In the genomic region with DNA sequence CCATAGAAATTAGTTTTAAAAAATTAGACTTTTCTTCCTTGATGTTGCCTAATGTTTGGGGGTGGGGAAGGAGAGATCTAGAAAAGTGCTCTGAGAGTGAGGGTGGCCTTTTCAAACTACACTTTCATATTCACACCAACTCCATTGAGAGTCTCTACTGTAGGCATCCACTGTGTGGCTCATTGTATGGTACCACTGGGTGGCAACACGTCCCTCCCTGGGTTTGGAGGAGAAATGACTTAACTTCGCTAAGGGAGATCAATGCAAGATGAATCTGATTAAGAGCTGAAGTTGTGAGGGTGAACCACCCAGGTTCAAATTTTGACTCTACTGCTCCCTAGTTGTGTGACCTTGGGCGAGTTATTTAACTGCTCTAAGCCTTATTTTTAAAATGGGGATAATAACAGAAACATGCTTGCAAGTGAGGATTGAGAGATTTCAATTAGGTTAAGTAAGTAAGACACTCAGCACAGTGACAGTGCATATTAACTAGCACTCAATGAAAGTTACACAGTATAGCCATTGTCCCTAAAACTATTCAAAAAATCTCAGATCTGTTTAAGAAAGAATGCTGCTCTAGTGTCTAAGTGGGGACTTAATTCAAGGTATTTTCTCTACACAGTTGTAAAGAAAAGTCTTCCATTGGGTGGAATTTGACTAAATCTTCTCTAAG, we compare ENCODE assay signal across 1 cellular context.
TF ChIP-seq lines count a peak whose summit lies in the region.

No MANE protein-coding gene starts in this region.

TF ChIP-seq in GM23338, 12 proteins besides CTCF, POLR2A, EP300 and RAD21 (continued from another document):
- TF ChIP-seq, protein P1, sequence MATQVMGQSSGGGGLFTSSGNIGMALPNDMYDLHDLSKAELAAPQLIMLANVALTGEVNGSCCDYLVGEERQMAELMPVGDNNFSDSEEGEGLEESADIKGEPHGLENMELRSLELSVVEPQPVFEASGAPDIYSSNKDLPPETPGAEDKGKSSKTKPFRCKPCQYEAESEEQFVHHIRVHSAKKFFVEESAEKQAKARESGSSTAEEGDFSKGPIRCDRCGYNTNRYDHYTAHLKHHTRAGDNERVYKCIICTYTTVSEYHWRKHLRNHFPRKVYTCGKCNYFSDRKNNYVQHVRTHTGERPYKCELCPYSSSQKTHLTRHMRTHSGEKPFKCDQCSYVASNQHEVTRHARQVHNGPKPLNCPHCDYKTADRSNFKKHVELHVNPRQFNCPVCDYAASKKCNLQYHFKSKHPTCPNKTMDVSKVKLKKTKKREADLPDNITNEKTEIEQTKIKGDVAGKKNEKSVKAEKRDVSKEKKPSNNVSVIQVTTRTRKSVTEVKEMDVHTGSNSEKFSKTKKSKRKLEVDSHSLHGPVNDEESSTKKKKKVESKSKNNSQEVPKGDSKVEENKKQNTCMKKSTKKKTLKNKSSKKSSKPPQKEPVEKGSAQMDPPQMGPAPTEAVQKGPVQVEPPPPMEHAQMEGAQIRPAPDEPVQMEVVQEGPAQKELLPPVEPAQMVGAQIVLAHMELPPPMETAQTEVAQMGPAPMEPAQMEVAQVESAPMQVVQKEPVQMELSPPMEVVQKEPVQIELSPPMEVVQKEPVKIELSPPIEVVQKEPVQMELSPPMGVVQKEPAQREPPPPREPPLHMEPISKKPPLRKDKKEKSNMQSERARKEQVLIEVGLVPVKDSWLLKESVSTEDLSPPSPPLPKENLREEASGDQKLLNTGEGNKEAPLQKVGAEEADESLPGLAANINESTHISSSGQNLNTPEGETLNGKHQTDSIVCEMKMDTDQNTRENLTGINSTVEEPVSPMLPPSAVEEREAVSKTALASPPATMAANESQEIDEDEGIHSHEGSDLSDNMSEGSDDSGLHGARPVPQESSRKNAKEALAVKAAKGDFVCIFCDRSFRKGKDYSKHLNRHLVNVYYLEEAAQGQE (IDR thresholded peaks at IDR 0.05; ENCODE audit: unreplicated experiment): no peak
- TF ChIP-seq POLR2AphosphoS5 (IDR thresholded peaks at IDR 0.05; ENCODE audit: low read depth) (no peak), NANOG (IDR thresholded peaks at IDR 0.05; ENCODE audit: borderline replicate concordance) (no peak)
